9 cellular contexts compared by ENCODE assay signal in the genomic region with DNA sequence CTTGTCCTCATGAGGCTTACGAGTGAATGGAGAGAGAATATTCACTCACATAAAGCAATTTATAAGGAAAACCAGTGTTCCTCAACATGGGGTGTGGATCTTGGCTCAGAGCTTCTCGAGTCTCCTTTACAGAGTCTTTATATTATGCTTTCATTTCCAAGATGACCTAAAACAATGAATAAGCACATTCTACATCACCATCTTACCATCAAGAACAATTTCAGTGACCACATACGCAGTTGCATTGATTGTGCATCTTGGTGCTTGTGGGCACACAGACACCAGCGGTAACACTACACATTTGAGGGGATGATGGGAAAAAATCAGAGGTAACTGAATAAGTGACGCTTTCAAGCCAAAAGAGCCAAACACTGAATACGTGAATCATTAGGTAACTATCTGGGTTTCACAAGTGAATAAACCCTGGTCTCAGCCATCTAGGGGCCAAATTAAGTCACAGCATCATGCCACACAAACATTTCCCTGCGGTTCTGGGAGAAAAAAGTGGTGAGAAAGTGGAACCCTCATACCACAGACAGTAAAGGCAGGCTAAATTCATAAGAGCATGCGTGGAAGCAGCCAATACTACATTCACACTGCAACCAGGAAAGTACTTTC. TPM values are rescaled to one million over a fixed set of nuclear protein-coding genes. Genes with fewer than 3 reads are reported as not detected.
DNase-seq lines count a peak whose midpoint lies in the region; ATAC-seq, FAIRE-seq and TF ChIP-seq lines count a peak whose summit lies in the region.
"Had no signal": no experiment of that assay in that cellular context is flagged by ENCODE, and none has a peak within 500 bp of the region (broad histone marks: within the 10 kb centered on the region; RNA-seq: fewer than 3 reads in every experiment).

No MANE protein-coding gene starts in this region.

- POLR2A ChIA-PET in HEK293 (lab: Yijun Ruan, JAX): no interaction called here

- H3K9ac ChIP-seq in kidney (ENCODE audit: low read length in 2 of 2): no peak overlapping the region

- H3K4me3 Mint-ChIP-seq in activated T-cell treated with anti-CD3 and anti-CD28 coated beads, Interleukin-2, amount 50 U/mL, for 24 hours: no peak overlapping the region

- H3K9me3 ChIP-seq in HEK293 (ENCODE audit: control insufficient read depth, insufficient read depth, low read depth, low read length): no peaks in the 10 kb centered on the region
- H3K9me3 ChIP-seq in kidney (ENCODE audit: control insufficient read depth in 1 of 2, low read length in 2 of 2): no peaks in the 10 kb centered on the region
- no peaks in the 10 kb centered on the region for H3K9me3 ChIP-seq in thyroid gland

- TF ChIP-seq CTCF in AG10803 (conservative IDR thresholded peaks at IDR 0.05; ENCODE audit: low read length): peak; percentile 50
- TF ChIP-seq CTCF in HEK293 (tag by site-specific recombination; IDR thresholded peaks at IDR 0.05): no peak
- TF ChIP-seq CTCF in kidney (IDR thresholded peaks at IDR 0.05; ENCODE audit: borderline replicate concordance, extremely low read depth, insufficient read depth): peak; percentile 29
- TF ChIP-seq CTCF in thyroid gland (IDR thresholded peaks at IDR 0.05): no peak

- H3K9me3 Mint-ChIP-seq in activated T-cell treated with anti-CD3 and anti-CD28 coated beads, Interleukin-2, amount 50 U/mL, for 24 hours: no peaks in the 10 kb centered on the region

- no peak for ATAC-seq in HG03378 (IDR thresholded peaks at IDR 0.05; ENCODE audit: unreplicated experiment)

- peaks cover 14% of the 10 kb centered on the region for H3K4me1 Mint-ChIP-seq in activated T-cell treated with anti-CD3 and anti-CD28 coated beads, Interleukin-2, amount 50 U/mL, for 24 hours (ENCODE audit: low read depth)

- H3K27ac Mint-ChIP-seq in activated T-cell treated with anti-CD3 and anti-CD28 coated beads, Interleukin-2, amount 50 U/mL, for 24 hours: peak overlapping the region; percentile 65

- WGBS in thyroid gland, 2 donors: 83 to 86% methylated on average over 8 of the region's 8 CpGs

- H3K27me3 ChIP-seq in thyroid gland: no peaks in the 10 kb centered on the region

- FAIRE-seq in kidney (lab: Jason Lieb, UNC): no peak

- DNase-seq in AG10803 (ENCODE audit: low read depth) (peak; percentile 68), kidney (no peak), thyroid gland (no peak), NCI-H1092 treated with DMSO at 0.1 percent for 48 hours (lab: John Stamatoyannopoulos, UW) (no peak), HUDEP-2 (lab: John Stamatoyannopoulos, UW; ENCODE audit: unreplicated experiment in 76 of 76) (no peak)
- DNase-seq in activated T-cell treated with anti-CD3 and anti-CD28 coated beads, Interleukin-2, amount 50 U/mL, for 24 hours: no peak

- CTCF ChIA-PET in HEK293 (lab: Yijun Ruan, JAX): no interaction called here

- H3K4me3 ChIP-seq in AG10803 (ENCODE audit: low read length) (no peak overlapping the region), HEK293 (ENCODE audit: low read depth, low read length) (no peak overlapping the region), kidney (ENCODE audit: low read length in 2 of 2) (no peak overlapping the region), thyroid gland (replicated peaks in 1 of 3) (no peak overlapping the region)
- H3K4me3 ChIP-seq: coronary artery had no signal

- H3K36me3 ChIP-seq in HEK293 (ENCODE audit: control insufficient read depth in 2 of 2, insufficient read depth in 1 of 2, low read length in 2 of 2) (peaks cover 73 to 77% of the 10 kb centered on the region in 2 experiments), kidney (ENCODE audit: control insufficient read depth in 1 of 2, insufficient read depth in 2 of 2, low read length in 2 of 2) (peaks cover 15 to 29% of the 10 kb centered on the region in 2 donors), thyroid gland (peaks cover 55 to 59% of the 10 kb centered on the region in 2 donors)

- no peaks in the 10 kb centered on the region for H3K27me3 Mint-ChIP-seq in activated T-cell treated with anti-CD3 and anti-CD28 coated beads, Interleukin-2, amount 50 U/mL, for 24 hours

- H3K27ac ChIP-seq in HEK293 (ENCODE audit: extremely low read depth, low read depth, low read length): no peak overlapping the region
- H3K27ac ChIP-seq in kidney (ENCODE audit: low read depth in 2 of 2, low read length in 2 of 2): peak overlapping the region in 1 of 2 donors; percentile 13
- no peak overlapping the region for H3K27ac ChIP-seq in thyroid gland
- H3K27ac ChIP-seq: coronary artery had no signal

- H3K36me3 Mint-ChIP-seq in activated T-cell treated with anti-CD3 and anti-CD28 coated beads, Interleukin-2, amount 50 U/mL, for 24 hours (ENCODE audit: low read depth): peaks cover 69% of the 10 kb centered on the region

- intact Hi-C loops in kidney (cut with DNase I) (no loop called here), thyroid gland (cut with DNase I) (no loop called here)

- H3K4me1 ChIP-seq in HEK293 (ENCODE audit: control insufficient read depth, insufficient read depth, low read length) (no peaks in the 10 kb centered on the region), kidney (ENCODE audit: control insufficient read depth in 1 of 2, insufficient read depth in 1 of 2, low read depth in 1 of 2, low read length in 2 of 2) (peaks cover 0 to 5% of the 10 kb centered on the region in 2 donors), thyroid gland (no peaks in the 10 kb centered on the region)

- no peak for TF ChIP-seq POLR2A in thyroid gland (IDR thresholded peaks at IDR 0.05)

TF ChIP-seq in HEK293, 187 proteins besides CTCF, POLR2A, EP300 and RAD21:
- no peak for TF ChIP-seq ZNF221 (tag by site-specific recombination; IDR thresholded peaks at IDR 0.05; ENCODE audit: borderline replicate concordance)
- TF ChIP-seq ZNF37A (tag by site-specific recombination; IDR thresholded peaks at IDR 0.05): no peak
- 0 out of 2 replicates have a peak, but pooled peaks have one; percentile 26 for TF ChIP-seq PRDM1 (tag by site-specific recombination; IDR thresholded peaks at IDR 0.05)
- TF ChIP-seq SETDB1 (IDR thresholded peaks at IDR 0.05; ENCODE audit: insufficient read length, low read length): no peak
- no peak for TF ChIP-seq ZNF660 (tag by site-specific recombination; IDR thresholded peaks at IDR 0.05)
- no peak for TF ChIP-seq ZBTB7A (tag by site-specific recombination; IDR thresholded peaks at IDR 0.05; ENCODE audit: low read depth)
- no peak for TF ChIP-seq ZBTB1 (tag by site-specific recombination; IDR thresholded peaks at IDR 0.05)
- no peak for TF ChIP-seq GLIS1 (tag by site-specific recombination; IDR thresholded peaks at IDR 0.05)

RNA-seq across cellular contexts. Expression of a gene that starts 9.4 kb away (rescaled TPM):
- 25.7 TPM for total RNA-seq in kidney
- 12.9 TPM for polyA plus RNA-seq in kidney (ENCODE audit: insufficient read depth, low read depth, low replicate concordance)
- total RNA-seq in thyroid gland: 10 to 100 TPM; 19.0 to 26.8 (median 22.1) TPM

RNA-seq across cellular contexts. Expression of a gene that starts 16.3 kb away (rescaled TPM):
- total RNA-seq in kidney (41.2 TPM), thyroid gland (10 to 100 TPM; 40.8 to 48.6 (median 43.8) TPM)
- 15.3 TPM for polyA plus RNA-seq in kidney (ENCODE audit: insufficient read depth, low read depth, low replicate concordance)

RNA-seq across cellular contexts. Expression of a gene that starts 37.8 kb away (rescaled TPM):
- total RNA-seq in kidney (1,183 TPM), thyroid gland (1,000 to 10,000 TPM; 1,055 to 2,735 (median 1,279) TPM)
- polyA plus RNA-seq in kidney (ENCODE audit: insufficient read depth, low read depth, low replicate concordance): 2,399 TPM

RNA-seq across cellular contexts. Expression of a gene that starts 54.2 kb away (rescaled TPM):
- 138 TPM for total RNA-seq in kidney
- polyA plus RNA-seq in kidney (ENCODE audit: insufficient read depth, low read depth, low replicate concordance): 62.5 TPM
- 10 to 100 TPM; 69.3 to 77.5 (median 71.1) TPM for total RNA-seq in thyroid gland

Comparison
In these comparisons a context has a peak if more than half of its experiments do, and no peak if none do; other contexts are left out.
1. CTCF ChIP-seq: peak in AG10803 (single experiment) and kidney (single experiment); none in HEK293 (single experiment) and thyroid gland (0 of 6).